Comparison of ENCODE assay signal across 9 cellular contexts in genomic region chr10:24873281-24873683, GRCh38.
DNase-seq lines count a peak whose midpoint lies in the region; ATAC-seq, FAIRE-seq and TF ChIP-seq lines count a peak whose summit lies in the region.
"Had no signal": no experiment of that assay in that cellular context is flagged by ENCODE, and none has a peak within 500 bp of the region (broad histone marks: within the 10 kb centered on the region; RNA-seq: fewer than 3 reads in every experiment).

No MANE protein-coding gene starts in this region.

- H3K4me1 ChIP-seq in BE2C = no peaks in the 10 kb centered on the region

- no peak for ATAC-seq in HG02885 (IDR thresholded peaks at IDR 0.05; ENCODE audit: poor library complexity, unreplicated experiment)
- ATAC-seq in GM21367 (IDR thresholded peaks at IDR 0.05; ENCODE audit: unreplicated experiment) = no peak
- no peak for ATAC-seq in GM18505 (IDR thresholded peaks at IDR 0.05; ENCODE audit: unreplicated experiment)

- in situ Hi-C loops in astrocyte of the cerebellum (cut with HindIII; ENCODE audit: low sequenced_read_pairs) = no loop called here

- DNase-seq in HTR-8/SVneo (ENCODE audit: insufficient read length, low spot score) = peak; percentile 73
- DNase-seq in astrocyte of the cerebellum (ENCODE audit: low read depth) = peak; percentile 90
- DNase-seq in hepatic stellate cell (ENCODE audit: low spot score) = peak; percentile 73
- DNase-seq in smooth muscle cell of the brain vasculature (ENCODE audit: low read depth, low spot score) = peak; percentile 85
- no peak for DNase-seq in BE2C

- no peaks in the 10 kb centered on the region for H3K27me3 ChIP-seq in BE2C

- H3K4me3 ChIP-seq in astrocyte of the cerebellum (ENCODE audit: low read depth, low read length) (no peak overlapping the region), BE2C (ENCODE audit: low read depth, low read length) (no peak overlapping the region)

- H3K36me3 ChIP-seq in BE2C = no peaks in the 10 kb centered on the region

- no peaks in the 10 kb centered on the region for H3K9me3 ChIP-seq in BE2C

- FAIRE-seq in HTR-8/SVneo (lab: Jason Lieb, UNC) = peak; percentile 96
- FAIRE-seq: TTC549 had no signal

- TF ChIP-seq POLR2A in GM18505 (IDR thresholded peaks at IDR 0.05; ENCODE audit: borderline replicate concordance, extremely low read depth, insufficient read depth, insufficient read length) = no peak

- no peak for TF ChIP-seq CTCF in astrocyte of the cerebellum (IDR thresholded peaks at IDR 0.05; ENCODE audit: low read depth, low read length, missing control alignments)
- TF ChIP-seq CTCF in BE2C (IDR thresholded peaks at IDR 0.05; ENCODE audit: low read depth, low read length) = no peak
